Comparison of ENCODE assay signal across 1 cellular context in genomic region chr19:35623327-35624010, GRCh38.
TF ChIP-seq lines count a peak whose summit lies in the region.

No MANE protein-coding gene starts in this region.

TF ChIP-seq in SK-N-SH, 30 proteins besides CTCF, POLR2A, EP300 and RAD21 (continued from another document):
- TF ChIP-seq FOXJ3 (CRISPR knock-in tag; IDR thresholded peaks at IDR 0.05) (no peak), PBX3 (IDR thresholded peaks at IDR 0.05) (no peak), SMC3 (IDR thresholded peaks at IDR 0.05; ENCODE audit: low read depth, low read length) (no peak), RXRA (IDR thresholded peaks at IDR 0.05; ENCODE audit: borderline replicate concordance, low read depth) (no peak)
